Comparison of ENCODE assay signal across 8 cellular contexts in genomic region chr19:43779820-43780219, GRCh38. TPM values are rescaled to one million over a fixed set of nuclear protein-coding genes. Genes with fewer than 3 reads are reported as not detected.
DNase-seq lines count a peak whose midpoint lies in the region; ATAC-seq and TF ChIP-seq lines count a peak whose summit lies in the region.

No MANE protein-coding gene starts in this region.

- intact Hi-C loops in CD4-positive, alpha-beta memory T cell (cut with micrococcal nuclease) = loop anchor here (1.0 to 10.0 kb wide), 2 partner anchors 26 to 215 kb away; partner anchors contain the start of gene SMG9
- intact Hi-C loops in IMR-90 (cut with micrococcal nuclease) (no loop called here), Right ventricle myocardium inferior (cut with DNase I) (loop anchor here (10.0 kb wide), 2 partner anchors 245 to 325 kb away; partner anchors contain the start of gene ZNF575)
- intact Hi-C loops in activated CD4-positive, alpha-beta memory T cell treated with anti-CD3 and anti-CD28 coated beads for 36 hours (cut with micrococcal nuclease) = loop anchor here (10.0 kb wide), 1 partner anchor 315 kb away; the partner anchor contains the start of gene LYPD3

- CTCF ChIA-PET in CD4-positive, alpha-beta memory T cell (lab: Charles Lee; ENCODE audit: partially characterized antibody) = interaction anchor here (1.1 to 8.1 kb wide), 8 partner anchors 9 to 111 kb away, joined by 4 to 94 read pairs (median 6); partner anchors contain the start of gene SMG9
- CTCF ChIA-PET in IMR-90 (lab: Yijun Ruan, JAX) = no interaction called here
- CTCF ChIA-PET in activated CD4-positive, alpha-beta memory T cell treated with anti-CD3 and anti-CD28 coated beads for 36 hours (lab: Charles Lee) = interaction anchor here (0.7 to 8.3 kb wide), 5 partner anchors 14 to 111 kb away, joined by 3 to 175 read pairs (median 9); no protein-coding TSS in a partner anchor

- TF ChIP-seq CTCF in IMR-90 (conservative IDR thresholded peaks at IDR 0.05; ENCODE audit: low read depth, low read length) = no peak

- H2AK9ac ChIP-seq in IMR-90 (replicated peaks; ENCODE audit: low read depth, low read length, poor library complexity) = peak overlapping the region; percentile 34

- no peak overlapping the region for H2BK5ac ChIP-seq in IMR-90 (ENCODE audit: low read depth, low read length, poor library complexity, severe bottlenecking)
- H2BK5ac ChIP-seq in mesenchymal stem cell (ENCODE audit: low read depth, low read length, poor library complexity, severe bottlenecking) = no peak overlapping the region

- no peaks in the 10 kb centered on the region for H3K27me3 Mint-ChIP-seq in CD4-positive, alpha-beta memory T cell
- H3K27me3 Mint-ChIP-seq in activated CD4-positive, alpha-beta memory T cell treated with anti-CD3 and anti-CD28 coated beads for 36 hours = no peaks in the 10 kb centered on the region

- peaks cover 8% of the 10 kb centered on the region for H3K9me1 ChIP-seq in IMR-90 (ENCODE audit: insufficient read depth, low read length)

- dilution Hi-C loops in IMR-90 (cut with HindIII; ENCODE audit: low sequenced_read_pairs, unreplicated experiment) = no loop called here

- in situ Hi-C loops in IMR-90 (cut with MboI; ENCODE audit: low sequenced_read_pairs) = loop anchor here (5.0 kb wide), 1 partner anchor 33 kb away; no protein-coding TSS in a partner anchor

- H3K4me1 ChIP-seq in CD4-positive, alpha-beta memory T cell (ENCODE audit: insufficient read depth, low read length) = peaks cover 90% of the 10 kb centered on the region
- peaks cover 9% of the 10 kb centered on the region for H3K4me1 ChIP-seq in IMR-90 (ENCODE audit: control insufficient read depth, insufficient read depth, low read length)
- H3K4me1 ChIP-seq in mesenchymal stem cell (ENCODE audit: control insufficient read depth, insufficient read depth, low read depth, low read length) = peaks cover 42% of the 10 kb centered on the region

- H3K18ac ChIP-seq in IMR-90 (ENCODE audit: low read depth, low read length) (no peak overlapping the region), mesenchymal stem cell (ENCODE audit: low read depth in 1 of 2, low read length in 2 of 2) (no peak overlapping the region)

- no CpG with 5 or more reads among the region's 3 CpGs for WGBS in IMR-90 (ENCODE audit: extremely low coverage in 2 of 2, insufficient read length in 1 of 2), 2 experiments
- 58% methylated on average over 3 of the region's 3 CpGs for WGBS in mesenchymal stem cell

- POLR2A ChIA-PET in CD4-positive, alpha-beta memory T cell (lab: Charles Lee; ENCODE audit: partially characterized antibody) = interaction anchor here (1.2 to 7.8 kb wide), 5 partner anchors 12 to 341 kb away, joined by 4 to 106 read pairs (median 6); partner anchors contain the start of gene SMG9
- POLR2A ChIA-PET in IMR-90 (lab: Charles Lee; ENCODE audit: unreplicated experiment) = no interaction called here
- POLR2A ChIA-PET in activated CD4-positive, alpha-beta memory T cell treated with anti-CD3 and anti-CD28 coated beads for 36 hours (lab: Charles Lee) = interaction anchor here (0.6 to 7.1 kb wide), 5 partner anchors 13 to 111 kb away, joined by 6 to 127 read pairs (median 14); partner anchors contain the start of gene SMG9

- no peak overlapping the region for H3K4me2 ChIP-seq in IMR-90 (ENCODE audit: low read depth, low read length)
- H3K4me2 ChIP-seq in mesenchymal stem cell (ENCODE audit: low read length, poor library complexity, severe bottlenecking) = no peak overlapping the region

- peaks cover 0 to 8% of the 10 kb centered on the region in 2 donors for H3K36me3 Mint-ChIP-seq in CD4-positive, alpha-beta memory T cell
- peaks cover 42% of the 10 kb centered on the region for H3K36me3 Mint-ChIP-seq in activated CD4-positive, alpha-beta memory T cell treated with anti-CD3 and anti-CD28 coated beads for 36 hours

- peak overlapping the region; percentile 38 to 48 for H3K4me3 ChIP-seq in CD4-positive, alpha-beta memory T cell (ENCODE audit: low read length in 2 of 2)
- no peak overlapping the region for H3K4me3 ChIP-seq in IMR-90 (ENCODE audit: insufficient read depth, low read depth, low read length)
- peak overlapping the region in 1 of 2 experiments; percentile 77 for H3K4me3 ChIP-seq in mesenchymal stem cell (ENCODE audit: insufficient read depth in 1 of 2, low read depth in 1 of 2, low read length in 2 of 2)

- H3K79me1 ChIP-seq in IMR-90 (ENCODE audit: low read depth in 1 of 2, low read length in 2 of 2) (no peaks in the 10 kb centered on the region), mesenchymal stem cell (replicated peaks; ENCODE audit: low read length, poor library complexity, severe bottlenecking) (no peaks in the 10 kb centered on the region)

- peaks cover 58 to 95% (median 75%) of the 10 kb centered on the region in 4 donors for H3K4me1 Mint-ChIP-seq in CD4-positive, alpha-beta memory T cell
- peaks cover 70% of the 10 kb centered on the region for H3K4me1 Mint-ChIP-seq in activated CD4-positive, alpha-beta memory T cell treated with anti-CD3 and anti-CD28 coated beads for 36 hours (ENCODE audit: low read depth)

- BruUV-seq in IMR-90 (replicated peaks; lab: Mats Ljungman, UMichigan) = no TSS peak

- no peaks in the 10 kb centered on the region for H3K36me3 ChIP-seq in CD4-positive, alpha-beta memory T cell (ENCODE audit: insufficient read depth, low read length)
- no peaks in the 10 kb centered on the region for H3K36me3 ChIP-seq in IMR-90 (ENCODE audit: control insufficient read depth, insufficient read depth, low read length)
- H3K36me3 ChIP-seq in mesenchymal stem cell (ENCODE audit: control insufficient read depth in 1 of 2, insufficient read depth in 2 of 2, low read depth in 1 of 2, low read length in 2 of 2) = peaks cover 0 to 7% of the 10 kb centered on the region in 2 experiments

- ATAC-seq in IMR-90 (ENCODE audit: low read depth) (no peak), Right ventricle myocardium inferior (no peak)

- no peak for DNase-seq in CD4-positive, alpha-beta memory T cell
- DNase-seq in IMR-90 = no peak
- peak; percentile 38 for DNase-seq in activated CD4-positive, alpha-beta memory T cell treated with anti-CD3 and anti-CD28 coated beads for 36 hours
- no peak for DNase-seq in mesenchymal stem cell
- DNase-seq in occipital lobe (lab: John Stamatoyannopoulos, UW) = no peak
- no peak for DNase-seq in Right ventricle myocardium inferior (ENCODE audit: missing footprints)
- no peak for DNase-seq in activated effector memory CD4-positive, alpha-beta T cell treated with anti-CD3 and anti-CD28 coated beads, Interleukin-2, amount 50 U/mL, for 16 hours
- DNase-seq in H4 (ENCODE audit: low spot score) = no peak

- peaks cover 0 to 1% (median 0%) of the 10 kb centered on the region in 8 donors for H3K9me3 Mint-ChIP-seq in CD4-positive, alpha-beta memory T cell
- no peaks in the 10 kb centered on the region for H3K9me3 Mint-ChIP-seq in activated CD4-positive, alpha-beta memory T cell treated with anti-CD3 and anti-CD28 coated beads for 36 hours

- no peak for TF ChIP-seq RAD21 in IMR-90 (IDR thresholded peaks at IDR 0.05; ENCODE audit: low read length)

- H3K4ac ChIP-seq in IMR-90 (ENCODE audit: low read depth, low read length) = no peak overlapping the region
- no peak overlapping the region for H3K4ac ChIP-seq in mesenchymal stem cell (ENCODE audit: low read depth in 1 of 2, low read length in 2 of 2)

- no peaks in the 10 kb centered on the region for H3K27me3 ChIP-seq in CD4-positive, alpha-beta memory T cell (ENCODE audit: insufficient read depth, low read length)
- H3K27me3 ChIP-seq in IMR-90 (ENCODE audit: control insufficient read depth, insufficient read depth, low read length) (no peaks in the 10 kb centered on the region; the same call in 1 of the 2 replicates), mesenchymal stem cell (ENCODE audit: control insufficient read depth in 1 of 2, insufficient read depth in 1 of 2, low read length in 2 of 2) (no peaks in the 10 kb centered on the region)

- H2BK15ac ChIP-seq in IMR-90 (ENCODE audit: low read depth, low read length) (no peak overlapping the region), mesenchymal stem cell (ENCODE audit: low read depth, poor library complexity, severe bottlenecking) (no peak overlapping the region)

- H3K56ac ChIP-seq in IMR-90 (ENCODE audit: extremely low read depth, insufficient read depth, low read length) = no peak overlapping the region

- H2BK12ac ChIP-seq in mesenchymal stem cell (ENCODE audit: low read length in 2 of 2) = no peak overlapping the region

- H3K4me3 Mint-ChIP-seq in CD4-positive, alpha-beta memory T cell = peak overlapping the region; percentile 84 to 92 (median 87)
- H3K4me3 Mint-ChIP-seq in activated CD4-positive, alpha-beta memory T cell treated with anti-CD3 and anti-CD28 coated beads for 36 hours = peak overlapping the region; percentile 80

- H3K9me3 ChIP-seq in CD4-positive, alpha-beta memory T cell (ENCODE audit: control insufficient read depth in 1 of 2, low read length in 2 of 2) = no peaks in the 10 kb centered on the region
- H3K9me3 ChIP-seq in IMR-90 (ENCODE audit: control insufficient read depth, insufficient read depth, low read length) (no peaks in the 10 kb centered on the region), mesenchymal stem cell (ENCODE audit: control insufficient read depth, low read length) (no peaks in the 10 kb centered on the region)

- H2BK120ac ChIP-seq in IMR-90 (ENCODE audit: low read depth, low read length) = no peak overlapping the region
- no peak overlapping the region for H2BK120ac ChIP-seq in mesenchymal stem cell (ENCODE audit: low read depth, low read length)

- H3K27ac ChIP-seq in CD4-positive, alpha-beta memory T cell (ENCODE audit: low read depth, low read length) = peak overlapping the region; percentile 67
- H3K27ac ChIP-seq in IMR-90 (ENCODE audit: insufficient read depth, low read length) (no peak overlapping the region), mesenchymal stem cell (ENCODE audit: low read length, poor library complexity, severe bottlenecking) (no peak overlapping the region)

- H2AK5ac ChIP-seq in IMR-90 (ENCODE audit: low read depth, low read length) (peak overlapping the region; percentile 34), mesenchymal stem cell (ENCODE audit: low read length, severe bottlenecking) (no peak overlapping the region)

- TF ChIP-seq POLR2A in IMR-90 (IDR thresholded peaks at IDR 0.05; ENCODE audit: low read depth, low read length) = no peak

- H4K20me1 ChIP-seq in IMR-90 (ENCODE audit: insufficient read depth, low read length) = no peaks in the 10 kb centered on the region

- peak overlapping the region; percentile 85 to 99 (median 91) for H3K27ac Mint-ChIP-seq in CD4-positive, alpha-beta memory T cell
- peak overlapping the region; percentile 92 for H3K27ac Mint-ChIP-seq in activated CD4-positive, alpha-beta memory T cell treated with anti-CD3 and anti-CD28 coated beads for 36 hours

- H4K8ac ChIP-seq in IMR-90 (ENCODE audit: low read depth in 2 of 2, low read length in 2 of 2) (no peak overlapping the region), mesenchymal stem cell (ENCODE audit: low read length) (no peak overlapping the region)

- H4K5ac ChIP-seq in IMR-90 (ENCODE audit: low read depth, low read length) = no peak overlapping the region

- H2AFZ ChIP-seq in IMR-90 (replicated peaks; ENCODE audit: low read length, poor library complexity) (peak overlapping the region; percentile 53), mesenchymal stem cell (ENCODE audit: low read depth, low read length) (no peak overlapping the region)

- H4K91ac ChIP-seq in IMR-90 (ENCODE audit: insufficient read depth, low read depth, low read length) (no peak overlapping the region), mesenchymal stem cell (ENCODE audit: low read length) (no peak overlapping the region)

- H3K23ac ChIP-seq in IMR-90 (ENCODE audit: low read depth, low read length) (no peak overlapping the region), mesenchymal stem cell (ENCODE audit: low read length in 2 of 2) (no peak overlapping the region)

- H3K9ac ChIP-seq in IMR-90 (ENCODE audit: low read depth, low read length) (no peak overlapping the region), mesenchymal stem cell (ENCODE audit: low read length) (peak overlapping the region; percentile 57)

- no peak overlapping the region for H2BK20ac ChIP-seq in IMR-90 (ENCODE audit: low read depth, low read length)

- H3K14ac ChIP-seq in IMR-90 (replicated peaks; ENCODE audit: low read depth, low read length) (no peak overlapping the region), mesenchymal stem cell (ENCODE audit: low read length in 2 of 2) (no peak overlapping the region)

RNA-seq across cellular contexts. Expression of gene KCNN4, which starts 1.0 kb away (rescaled TPM):
- total RNA-seq in CD4-positive, alpha-beta memory T cell = 10 to 100 TPM; 33.6 to 33.9 TPM
- 10 to 100 TPM; 10.5 to 23.7 TPM for polyA plus RNA-seq in CD4-positive, alpha-beta memory T cell
- 0.54 and 0.83 TPM in 2 replicates for total RNA-seq in IMR-90 (2012; rRNA removed)
- 0.99 and 1.2 TPM in 2 replicates for polyA plus RNA-seq in IMR-90 (2012; rRNA removed)
- polyA plus RNA-seq in IMR-90 (2012; cell fraction: cytosol; rRNA removed) = 0.80 and 0.93 TPM in 2 replicates
- polyA plus RNA-seq in IMR-90 (2012; cell fraction: nucleus; rRNA removed; ENCODE audit: low replicate concordance) = 1.3 and 4.5 TPM in 2 replicates
- total RNA-seq in activated CD4-positive, alpha-beta memory T cell treated with anti-CD3 and anti-CD28 coated beads for 36 hours = 100 to 1,000 TPM; 120 to 130 TPM
- 0.04 TPM for polyA plus RNA-seq in mesenchymal stem cell (2013, experiment 1 of 2)
- 0.08 TPM for polyA plus RNA-seq in mesenchymal stem cell (2013, experiment 2 of 2)
- 0.16 TPM for total RNA-seq in occipital lobe
- total RNA-seq in Right ventricle myocardium inferior = 0.41 TPM
- 1.2 and 3.1 TPM in 2 replicates for total RNA-seq in H4 (2014; rRNA removed; shearing (Covaris generic))

RNA-seq across cellular contexts. Expression of gene LYPD5, which starts 22.4 kb away (rescaled TPM):
- total RNA-seq in CD4-positive, alpha-beta memory T cell = under 1 TPM; 0.49 to 0.97 TPM
- under 1 TPM; 0.27 to 0.50 TPM for polyA plus RNA-seq in CD4-positive, alpha-beta memory T cell
- under 0.01 and 0.36 TPM in 2 replicates for total RNA-seq in IMR-90 (2012; rRNA removed)
- polyA plus RNA-seq in IMR-90 (2012; rRNA removed) = 0.27 and 0.31 TPM in 2 replicates
- 0.15 and 0.93 TPM in 2 replicates for polyA plus RNA-seq in IMR-90 (2012; cell fraction: cytosol; rRNA removed)
- 0.36 and 0.54 TPM in 2 replicates for polyA plus RNA-seq in IMR-90 (2012; cell fraction: nucleus; rRNA removed; ENCODE audit: low replicate concordance)
- 1 to 10 TPM in 1 of 2 experiments, under 1 TPM in 1; 0.62 to 1.2 TPM for total RNA-seq in activated CD4-positive, alpha-beta memory T cell treated with anti-CD3 and anti-CD28 coated beads for 36 hours
- 0.12 TPM for polyA plus RNA-seq in mesenchymal stem cell (2013, experiment 1 of 2)
- polyA plus RNA-seq in mesenchymal stem cell (2013, experiment 2 of 2) = 0.07 TPM
- 1.6 TPM for total RNA-seq in occipital lobe
- total RNA-seq in Right ventricle myocardium inferior = 0.92 TPM
- total RNA-seq in H4 (2014; rRNA removed; shearing (Covaris generic)) = 0.66 TPM in 1 of 2 replicates, not detected in the other

RNA-seq across cellular contexts. Expression of gene SMG9, which starts 25.1 kb away (rescaled TPM):
- total RNA-seq in CD4-positive, alpha-beta memory T cell = 10 to 100 TPM; 57.6 to 57.9 TPM
- polyA plus RNA-seq in CD4-positive, alpha-beta memory T cell = 10 to 100 TPM in 1 of 2 donors, 1 to 10 TPM in 1; 3.8 to 13.7 TPM
- total RNA-seq in IMR-90 (2012; rRNA removed) = 4.8 and 5.8 TPM in 2 replicates
- polyA plus RNA-seq in IMR-90 (2012; rRNA removed) = 21.4 and 24.3 TPM in 2 replicates
- 8.3 and 9.1 TPM in 2 replicates for polyA plus RNA-seq in IMR-90 (2012; cell fraction: cytosol; rRNA removed)
- polyA plus RNA-seq in IMR-90 (2012; cell fraction: nucleus; rRNA removed; ENCODE audit: low replicate concordance) = 60.7 and 76.3 TPM in 2 replicates
- total RNA-seq in activated CD4-positive, alpha-beta memory T cell treated with anti-CD3 and anti-CD28 coated beads for 36 hours = 10 to 100 TPM; 58.2 to 58.3 TPM
- 20.5 TPM for polyA plus RNA-seq in mesenchymal stem cell (2013, experiment 1 of 2)
- 19.8 TPM for polyA plus RNA-seq in mesenchymal stem cell (2013, experiment 2 of 2)
- total RNA-seq in occipital lobe = 6.4 TPM
- total RNA-seq in Right ventricle myocardium inferior = 15.7 TPM
- 7.9 and 14.9 TPM in 2 replicates for total RNA-seq in H4 (2014; rRNA removed; shearing (Covaris generic))

RNA-seq across cellular contexts. Expression of gene ZNF283, which starts 47.3 kb away (rescaled TPM):
- total RNA-seq in CD4-positive, alpha-beta memory T cell = 10 to 100 TPM; 18.1 to 20.7 TPM
- polyA plus RNA-seq in CD4-positive, alpha-beta memory T cell = 1 to 10 TPM; 4.3 to 4.9 TPM
- total RNA-seq in IMR-90 (2012; rRNA removed) = 5.0 and 10.3 TPM in 2 replicates
- polyA plus RNA-seq in IMR-90 (2012; rRNA removed) = 1.2 and 2.1 TPM in 2 replicates
- polyA plus RNA-seq in IMR-90 (2012; cell fraction: cytosol; rRNA removed) = 0.08 and 0.53 TPM in 2 replicates
- polyA plus RNA-seq in IMR-90 (2012; cell fraction: nucleus; rRNA removed; ENCODE audit: low replicate concordance) = 0.45 and 3.6 TPM in 2 replicates
- total RNA-seq in activated CD4-positive, alpha-beta memory T cell treated with anti-CD3 and anti-CD28 coated beads for 36 hours = 1 to 10 TPM; 5.2 to 8.1 TPM
- polyA plus RNA-seq in mesenchymal stem cell (2013, experiment 1 of 2) = 3.2 TPM
- polyA plus RNA-seq in mesenchymal stem cell (2013, experiment 2 of 2) = 2.8 TPM
- total RNA-seq in occipital lobe = 44.8 TPM
- 11.1 TPM for total RNA-seq in Right ventricle myocardium inferior
- 6.7 and 10.6 TPM in 2 replicates for total RNA-seq in H4 (2014; rRNA removed; shearing (Covaris generic))
